Comparison of ENCODE assay signal across 1 cellular context in genomic region chr6:1619666-1620503, GRCh38.
TF ChIP-seq lines count a peak whose summit lies in the region.

No MANE protein-coding gene starts in this region.

TF ChIP-seq in endothelial cell of umbilical vein, 7 proteins besides CTCF, POLR2A, EP300 and RAD21:
- peak; percentile 1 for TF ChIP-seq POLR2AphosphoS5 (IDR thresholded peaks at IDR 0.05; ENCODE audit: insufficient read depth, low read depth, low read length)
- no peak for TF ChIP-seq MYC (IDR thresholded peaks at IDR 0.05; ENCODE audit: low read depth, low read length)
